Comparison of ENCODE assay signal across 34 cellular contexts in genomic region chr6:82767447-82767846, GRCh38.
"Had no signal": no experiment of that assay in that cellular context is flagged by ENCODE, and none has a peak within 500 bp of the region (broad histone marks: within the 10 kb centered on the region; RNA-seq: fewer than 3 reads in every experiment).

No MANE protein-coding gene starts in this region.

- H3K27me3 Mint-ChIP-seq: activated CD4-positive, alpha-beta T cell treated with anti-CD3 and anti-CD28 coated beads for 36 hours; activated CD4-positive, alpha-beta T cell treated with anti-CD3 and anti-CD28 coated beads, Interleukin-2, amount 10 ng/mL, durations not matched to agents 7 days and 5 days; activated CD8-positive, alpha-beta memory T cell treated with anti-CD3 and anti-CD28 coated beads, Interleukin-2, amount 10 ng/mL, durations not matched to agents 7 days and 5 days; activated naive CD4-positive, alpha-beta T cell treated with anti-CD3 and anti-CD28 coated beads, Interleukin-2, amount 10 ng/mL, durations not matched to agents 7 days and 5 days; activated naive CD4-positive, alpha-beta T cell treated with anti-CD3 and anti-CD28 coated beads, Interleukin-2, amount 50 U/mL, for 24 hours; activated naive CD8-positive, alpha-beta T cell; activated naive CD8-positive, alpha-beta T cell treated with anti-CD3 and anti-CD28 coated beads, Interleukin-2, amount 50 U/mL, for 24 hours; activated T-cell treated with anti-CD3 and anti-CD28 coated beads, Interleukin-2, amount 50 U/mL, for 24 hours had no signal

- H3K36me3 Mint-ChIP-seq: activated CD8-positive, alpha-beta memory T cell treated with anti-CD3 and anti-CD28 coated beads, Interleukin-2, amount 10 ng/mL, durations not matched to agents 7 days and 5 days; activated naive CD4-positive, alpha-beta T cell treated with anti-CD3 and anti-CD28 coated beads, Interleukin-2, amount 10 ng/mL, durations not matched to agents 7 days and 5 days; activated naive CD4-positive, alpha-beta T cell treated with anti-CD3 and anti-CD28 coated beads, Interleukin-2, amount 50 U/mL, for 24 hours; activated naive CD8-positive, alpha-beta T cell; activated naive CD8-positive, alpha-beta T cell treated with anti-CD3 and anti-CD28 coated beads, Interleukin-2, amount 10 ng/mL, durations not matched to agents 7 days and 5 days; brain had no signal

- H3K36me3 ChIP-seq: cardiac muscle cell had no signal

- ATAC-seq: activated CD4-positive, alpha-beta T cell treated with anti-CD3 and anti-CD28 coated beads for 36 hours; activated CD4-positive, CD25-positive, alpha-beta regulatory T cell treated with anti-CD3 and anti-CD28 coated beads, Interleukin-2, amount 50 U/mL, for 24 hours; activated CD8-positive, alpha-beta memory T cell treated with anti-CD3 and anti-CD28 coated beads, Interleukin-2, amount 10 ng/mL, durations not matched to agents 7 days and 5 days; activated CD8-positive, alpha-beta T cell treated with anti-CD3 and anti-CD28 coated beads, Interleukin-2, amount 10 ng/mL, durations not matched to agents 7 days and 5 days; activated naive CD8-positive, alpha-beta T cell treated with anti-CD3 and anti-CD28 coated beads, Interleukin-2, amount 50 U/mL, for 24 hours had no signal

- H3K27ac ChIP-seq: cardiac muscle cell, VCaP had no signal

- H3K4me3 Mint-ChIP-seq: activated CD4-positive, alpha-beta memory T cell treated with anti-CD3 and anti-CD28 coated beads, Interleukin-2, amount 10 ng/mL, durations not matched to agents 7 days and 5 days; activated CD4-positive, alpha-beta T cell treated with anti-CD3 and anti-CD28 coated beads for 36 hours; activated CD4-positive, alpha-beta T cell treated with anti-CD3 and anti-CD28 coated beads, Interleukin-2, amount 10 ng/mL, durations not matched to agents 7 days and 5 days; activated CD8-positive, alpha-beta memory T cell treated with anti-CD3 and anti-CD28 coated beads, Interleukin-2, amount 10 ng/mL, durations not matched to agents 7 days and 5 days; activated CD8-positive, alpha-beta T cell treated with anti-CD3 and anti-CD28 coated beads, Interleukin-2, amount 10 ng/mL, durations not matched to agents 7 days and 5 days; activated naive CD4-positive, alpha-beta T cell treated with anti-CD3 and anti-CD28 coated beads, Interleukin-2, amount 10 ng/mL, durations not matched to agents 7 days and 5 days; activated naive CD4-positive, alpha-beta T cell treated with anti-CD3 and anti-CD28 coated beads, Interleukin-2, amount 50 U/mL, for 24 hours; activated naive CD8-positive, alpha-beta T cell; activated naive CD8-positive, alpha-beta T cell treated with anti-CD3 and anti-CD28 coated beads, Interleukin-2, amount 10 ng/mL, durations not matched to agents 7 days and 5 days; activated naive CD8-positive, alpha-beta T cell treated with anti-CD3 and anti-CD28 coated beads, Interleukin-2, amount 50 U/mL, for 24 hours; activated T-cell treated with anti-CD3 and anti-CD28 coated beads, Interleukin-2, amount 50 U/mL, for 24 hours; brain; T-helper 1 cell treated with Interleukin-12 subunit alpha and Interleukin-12 subunit beta and Interleukin-4 antibody, amounts not matched to agents 30 μg/mL and 1 μg/mL, for 36 hours; T-helper 2 cell treated with Interferon-gamma antibody and Interleukin-4, amounts not matched to agents 5 μg/mL and 100 μg/mL, for 36 hours had no signal

- H3K27ac Mint-ChIP-seq: activated CD4-positive, alpha-beta memory T cell treated with anti-CD3 and anti-CD28 coated beads, Interleukin-2, amount 10 ng/mL, durations not matched to agents 7 days and 5 days; activated CD4-positive, alpha-beta T cell treated with anti-CD3 and anti-CD28 coated beads for 36 hours; activated CD4-positive, alpha-beta T cell treated with anti-CD3 and anti-CD28 coated beads, Interleukin-2, amount 10 ng/mL, durations not matched to agents 7 days and 5 days; activated CD8-positive, alpha-beta memory T cell treated with anti-CD3 and anti-CD28 coated beads, Interleukin-2, amount 10 ng/mL, durations not matched to agents 7 days and 5 days; activated CD8-positive, alpha-beta T cell treated with anti-CD3 and anti-CD28 coated beads, Interleukin-2, amount 10 ng/mL, durations not matched to agents 7 days and 5 days; activated naive CD4-positive, alpha-beta T cell treated with anti-CD3 and anti-CD28 coated beads, Interleukin-2, amount 10 ng/mL, durations not matched to agents 7 days and 5 days; activated naive CD4-positive, alpha-beta T cell treated with anti-CD3 and anti-CD28 coated beads, Interleukin-2, amount 50 U/mL, for 24 hours; activated naive CD8-positive, alpha-beta T cell; activated naive CD8-positive, alpha-beta T cell treated with anti-CD3 and anti-CD28 coated beads, Interleukin-2, amount 10 ng/mL, durations not matched to agents 7 days and 5 days; activated naive CD8-positive, alpha-beta T cell treated with anti-CD3 and anti-CD28 coated beads, Interleukin-2, amount 50 U/mL, for 24 hours; activated T-cell treated with anti-CD3 and anti-CD28 coated beads, Interleukin-2, amount 50 U/mL, for 24 hours; activated T-helper 2 cell treated with anti-CD3 and anti-CD28 coated beads, Interferon-gamma antibody, Interleukin-2, Interleukin-4, amounts not matched to agents 10 μg/mL and 5 μg/mL and 100 μg/mL, durations not matched to agents 14 hours and 24 hours and 36 hours; T-helper 1 cell treated with Interleukin-12 subunit alpha and Interleukin-12 subunit beta and Interleukin-4 antibody, amounts not matched to agents 30 μg/mL and 1 μg/mL, for 36 hours; T-helper 2 cell treated with Interferon-gamma antibody and Interleukin-4, amounts not matched to agents 5 μg/mL and 100 μg/mL, for 36 hours had no signal

- H3K9me3 Mint-ChIP-seq: activated CD4-positive, alpha-beta memory T cell treated with anti-CD3 and anti-CD28 coated beads, Interleukin-2, amount 10 ng/mL, durations not matched to agents 7 days and 5 days; activated CD4-positive, alpha-beta T cell treated with anti-CD3 and anti-CD28 coated beads, Interleukin-2, amount 10 ng/mL, durations not matched to agents 7 days and 5 days; activated naive CD4-positive, alpha-beta T cell treated with anti-CD3 and anti-CD28 coated beads, Interleukin-2, amount 10 ng/mL, durations not matched to agents 7 days and 5 days; activated naive CD4-positive, alpha-beta T cell treated with anti-CD3 and anti-CD28 coated beads, Interleukin-2, amount 50 U/mL, for 24 hours; activated naive CD8-positive, alpha-beta T cell treated with anti-CD3 and anti-CD28 coated beads, Interleukin-2, amount 10 ng/mL, durations not matched to agents 7 days and 5 days; activated naive CD8-positive, alpha-beta T cell treated with anti-CD3 and anti-CD28 coated beads, Interleukin-2, amount 50 U/mL, for 24 hours; activated T-cell treated with anti-CD3 and anti-CD28 coated beads, Interleukin-2, amount 50 U/mL, for 24 hours; activated T-helper 2 cell treated with anti-CD3 and anti-CD28 coated beads, Interferon-gamma antibody, Interleukin-2, Interleukin-4, amounts not matched to agents 10 μg/mL and 5 μg/mL and 100 μg/mL, durations not matched to agents 14 hours and 24 hours and 36 hours; brain; T-helper 1 cell treated with Interleukin-12 subunit alpha and Interleukin-12 subunit beta and Interleukin-4 antibody, amounts not matched to agents 30 μg/mL and 1 μg/mL, for 36 hours; T-helper 2 cell treated with Interferon-gamma antibody and Interleukin-4, amounts not matched to agents 5 μg/mL and 100 μg/mL, for 36 hours had no signal

- H3K27me3 ChIP-seq: cardiac muscle cell had no signal

- H3K4me1 Mint-ChIP-seq: activated CD4-positive, alpha-beta memory T cell treated with anti-CD3 and anti-CD28 coated beads, Interleukin-2, amount 10 ng/mL, durations not matched to agents 7 days and 5 days; activated CD4-positive, alpha-beta T cell treated with anti-CD3 and anti-CD28 coated beads for 36 hours; activated CD4-positive, alpha-beta T cell treated with anti-CD3 and anti-CD28 coated beads, Interleukin-2, amount 10 ng/mL, durations not matched to agents 7 days and 5 days; activated CD8-positive, alpha-beta memory T cell treated with anti-CD3 and anti-CD28 coated beads, Interleukin-2, amount 10 ng/mL, durations not matched to agents 7 days and 5 days; activated naive CD4-positive, alpha-beta T cell treated with anti-CD3 and anti-CD28 coated beads, Interleukin-2, amount 10 ng/mL, durations not matched to agents 7 days and 5 days; activated naive CD4-positive, alpha-beta T cell treated with anti-CD3 and anti-CD28 coated beads, Interleukin-2, amount 50 U/mL, for 24 hours; activated naive CD8-positive, alpha-beta T cell treated with anti-CD3 and anti-CD28 coated beads, Interleukin-2, amount 10 ng/mL, durations not matched to agents 7 days and 5 days; activated naive CD8-positive, alpha-beta T cell treated with anti-CD3 and anti-CD28 coated beads, Interleukin-2, amount 50 U/mL, for 24 hours; brain had no signal

- H3K4me3 ChIP-seq: cardiac muscle cell had no signal

- DNase-seq: activated CD4-positive, alpha-beta memory T cell treated with anti-CD3 and anti-CD28 coated beads, Interleukin-2, amount 10 ng/mL, durations not matched to agents 7 days and 5 days; activated CD4-positive, alpha-beta T cell treated with anti-CD3 and anti-CD28 coated beads for 1 hour; activated CD4-positive, alpha-beta T cell treated with anti-CD3 and anti-CD28 coated beads for 36 hours; activated CD4-positive, alpha-beta T cell treated with anti-CD3 and anti-CD28 coated beads for 48 hours; activated CD4-positive, alpha-beta T cell treated with anti-CD3 and anti-CD28 coated beads, Interleukin-2, amount 10 ng/mL, durations not matched to agents 7 days and 5 days; activated CD4-positive, alpha-beta T cell treated with anti-CD3 and anti-CD28 coated beads, Interleukin-2, amount 50 U/mL, for 48 hours; activated CD4-positive, CD25-positive, alpha-beta regulatory T cell; activated CD8-positive, alpha-beta memory T cell treated with anti-CD3 and anti-CD28 coated beads for 24 hours; activated CD8-positive, alpha-beta memory T cell treated with anti-CD3 and anti-CD28 coated beads, Interleukin-2, amount 10 ng/mL, durations not matched to agents 7 days and 5 days; activated CD8-positive, alpha-beta memory T cell treated with anti-CD3 and anti-CD28 coated beads, Interleukin-2, amount 50 U/mL, for 48 hours; activated CD8-positive, alpha-beta T cell treated with anti-CD3 and anti-CD28 coated beads, Interleukin-2, amount 10 ng/mL, durations not matched to agents 7 days and 5 days; activated effector memory CD4-positive, alpha-beta T cell treated with Interleukin-2 at 50 U/mL for 16 hours; activated gamma-delta T cell; activated naive CD4-positive, alpha-beta T cell treated with anti-CD3 and anti-CD28 coated beads, Interleukin-2, amount 10 ng/mL, durations not matched to agents 7 days and 5 days; activated naive CD4-positive, alpha-beta T cell treated with Interleukin-2 at 50 U/mL for 16 hours; activated naive CD8-positive, alpha-beta T cell treated with anti-CD3 and anti-CD28 coated beads, Interleukin-2, amount 10 ng/mL, durations not matched to agents 7 days and 5 days; activated naive CD8-positive, alpha-beta T cell treated with anti-CD3 and anti-CD28 coated beads, Interleukin-2, amount 50 U/mL, for 24 hours; activated T-cell treated with anti-CD3 and anti-CD28 coated beads, Interleukin-2, amount 50 U/mL, for 24 hours; activated T-cell treated with anti-CD3 and anti-CD28 coated beads, Interleukin-2, amount 50 U/mL, for 48 hours; aorta; central memory CD4-positive, alpha-beta T cell; SW 1271; T-helper 1 cell; T-helper 2 cell; T-helper 9 cell had no signal
